ENCODE assay signal across 12 cellular contexts in the genomic region with DNA sequence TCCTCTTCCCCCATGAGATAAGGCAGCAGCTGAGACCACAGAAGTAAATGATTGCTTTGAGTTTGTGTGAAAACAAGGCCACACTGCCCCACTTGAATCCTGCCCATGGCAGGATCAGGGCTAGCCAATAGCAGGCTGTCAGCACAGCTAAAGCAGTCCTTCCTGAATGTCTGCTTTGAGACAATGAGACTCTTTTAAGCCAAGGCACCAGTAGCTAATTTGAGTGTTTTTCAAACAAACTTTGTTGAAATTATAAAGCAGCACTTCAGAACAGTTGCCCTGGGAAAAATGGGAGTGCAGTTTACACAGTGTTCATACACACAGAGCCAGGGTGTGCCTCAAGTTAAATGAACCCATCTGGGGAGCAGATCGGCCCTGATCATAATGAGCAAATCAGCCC.
A peak's percentile ranks its signal among the peaks of the same experiment; 100 is the strongest.
DNase-seq lines count a peak whose midpoint lies in the region; ATAC-seq and TF ChIP-seq lines count a peak whose summit lies in the region.
"Had no signal": no experiment of that assay in that cellular context is flagged by ENCODE, and none has a peak within 500 bp of the region (broad histone marks: within the 10 kb centered on the region; RNA-seq: fewer than 3 reads in every experiment).

No MANE protein-coding gene starts in this region.

- peaks cover 33% of the 10 kb centered on the region for H3K4me1 ChIP-seq in adipocyte (ENCODE audit: control insufficient read depth, insufficient read depth, low read length)
- peaks cover 12% of the 10 kb centered on the region for H3K4me1 ChIP-seq in lower lobe of right lung
- H3K4me1 ChIP-seq in gastrocnemius medialis: no peaks in the 10 kb centered on the region
- H3K4me1 ChIP-seq: HAP-1 had no signal

- CTCF ChIA-PET in activated CD8-positive, alpha-beta T cell treated with anti-CD3 and anti-CD28 coated beads for 36 hours (lab: Charles Lee): no interaction called here

- H3K27me3 ChIP-seq in adipocyte (replicated peaks; ENCODE audit: control insufficient read depth, insufficient read depth, low read length) (no peaks in the 10 kb centered on the region), lower lobe of right lung (ENCODE audit: low read depth) (no peaks in the 10 kb centered on the region), gastrocnemius medialis (no peaks in the 10 kb centered on the region)

- ATAC-seq in left ventricle myocardium superior (peak; percentile 29), Right ventricle myocardium inferior (no peak), lower lobe of right lung (peak; percentile 96), HG03196 (IDR thresholded peaks at IDR 0.05; ENCODE audit: unreplicated experiment) (no peak), gastrocnemius medialis (no peak)
- ATAC-seq in activated CD8-positive, alpha-beta T cell treated with anti-CD3 and anti-CD28 coated beads for 36 hours: no peak

- no peaks in the 10 kb centered on the region for H3K9me3 Mint-ChIP-seq in activated CD8-positive, alpha-beta T cell treated with anti-CD3 and anti-CD28 coated beads for 36 hours

- H3K27ac ChIP-seq in lower lobe of right lung (no peak overlapping the region), gastrocnemius medialis (no peak overlapping the region)

- POLR2A ChIA-PET in activated CD8-positive, alpha-beta T cell treated with anti-CD3 and anti-CD28 coated beads for 36 hours (lab: Charles Lee): no interaction called here

- H3K4me1 Mint-ChIP-seq in activated CD8-positive, alpha-beta T cell treated with anti-CD3 and anti-CD28 coated beads for 36 hours (ENCODE audit: low read depth): no peaks in the 10 kb centered on the region

- intact Hi-C loops in left ventricle myocardium superior (cut with micrococcal nuclease): no loop called here
- intact Hi-C loops in Right ventricle myocardium inferior (cut with DNase I): no loop called here
- intact Hi-C loops in lower lobe of right lung (cut with DNase I): no loop called here
- intact Hi-C loops in activated CD8-positive, alpha-beta T cell treated with anti-CD3 and anti-CD28 coated beads for 36 hours (cut with micrococcal nuclease): no loop called here
- intact Hi-C loops in gastrocnemius medialis (cut with DNase I; ENCODE audit: low total_unique reads): no loop called here

- TF ChIP-seq CTCF in lower lobe of right lung (IDR thresholded peaks at IDR 0.05): no peak
- TF ChIP-seq CTCF in activated CD8-positive, alpha-beta T cell treated with anti-CD3 and anti-CD28 coated beads for 36 hours (IDR thresholded peaks at IDR 0.05): no peak
- TF ChIP-seq CTCF in gastrocnemius medialis (IDR thresholded peaks at IDR 0.05 in 4 of 5, conservative IDR thresholded peaks at IDR 0.05 in 1 of 5): no peak

- no peak overlapping the region for H3K4me3 ChIP-seq in adipocyte (ENCODE audit: low read length)
- H3K4me3 ChIP-seq in lower lobe of right lung: no peak overlapping the region
- no peak overlapping the region for H3K4me3 ChIP-seq in gastrocnemius medialis
- H3K4me3 ChIP-seq: HAP-1 had no signal

- DNase-seq in left ventricle myocardium superior (no peak), Right ventricle myocardium inferior (ENCODE audit: missing footprints) (no peak), adipocyte (ENCODE audit: low read depth) (no peak), lower lobe of right lung (peak; percentile 63), KBM-7 (no peak), gastrocnemius medialis (no peak)
- no peak for DNase-seq in activated CD8-positive, alpha-beta T cell treated with anti-CD3 and anti-CD28 coated beads for 36 hours
- DNase-seq: activated CD4-positive, alpha-beta T cell treated with anti-CD3 and anti-CD28 coated beads, Interleukin-2, amount 50 U/mL, for 48 hours; NCI-H82 had no signal

- no peak for TF ChIP-seq POLR2A in gastrocnemius medialis (IDR thresholded peaks at IDR 0.05)

- H3K9me3 ChIP-seq in adipocyte (ENCODE audit: control insufficient read depth, low read length): no peaks in the 10 kb centered on the region
- no peaks in the 10 kb centered on the region for H3K9me3 ChIP-seq in lower lobe of right lung
- H3K9me3 ChIP-seq in gastrocnemius medialis: no peaks in the 10 kb centered on the region
- H3K9me3 ChIP-seq: HAP-1 had no signal

- no peaks in the 10 kb centered on the region for H3K36me3 Mint-ChIP-seq in activated CD8-positive, alpha-beta T cell treated with anti-CD3 and anti-CD28 coated beads for 36 hours (ENCODE audit: low read depth)
- H3K36me3 Mint-ChIP-seq: activated naive CD8-positive, alpha-beta T cell had no signal

- no peaks in the 10 kb centered on the region for H3K27me3 Mint-ChIP-seq in activated CD8-positive, alpha-beta T cell treated with anti-CD3 and anti-CD28 coated beads for 36 hours

- H3K4me3 Mint-ChIP-seq in activated CD8-positive, alpha-beta T cell treated with anti-CD3 and anti-CD28 coated beads for 36 hours: no peak overlapping the region
- H3K4me3 Mint-ChIP-seq: activated naive CD8-positive, alpha-beta T cell had no signal

- in situ Hi-C loops in KBM-7 (cut with MboI; ENCODE audit: low pct_unique_long_range_greater_than_20kb, low sequenced_read_pairs): no loop called here
- in situ Hi-C loops in gastrocnemius medialis (cut with MboI; ENCODE audit: low sequenced_read_pairs in 4 of 4): no loop called here

- H3K9ac ChIP-seq in adipocyte (ENCODE audit: low read length): peak overlapping the region; percentile 19

- H3K36me3 ChIP-seq in adipocyte (ENCODE audit: control insufficient read depth, insufficient read depth, low read length, severe bottlenecking) (no peaks in the 10 kb centered on the region), lower lobe of right lung (no peaks in the 10 kb centered on the region), gastrocnemius medialis (no peaks in the 10 kb centered on the region)
- H3K36me3 ChIP-seq: HAP-1 had no signal

- H3K27ac Mint-ChIP-seq in activated CD8-positive, alpha-beta T cell treated with anti-CD3 and anti-CD28 coated beads for 36 hours: no peak overlapping the region
- H3K27ac Mint-ChIP-seq: activated naive CD8-positive, alpha-beta T cell had no signal

Comparison
In these comparisons a context has a peak if more than half of its experiments do, and no peak if none do; other contexts are left out.
1. ATAC-seq: peak in left ventricle myocardium superior (single experiment) and lower lobe of right lung (2 of 2); none in Right ventricle myocardium inferior (single experiment), activated CD8-positive, alpha-beta T cell treated with anti-CD3 and anti-CD28 coated beads for 36 hours (single experiment), HG03196 (single experiment) and gastrocnemius medialis (0 of 2).